In genomic region chr2:289362-290089, GRCh38 we compare ENCODE assay signal across 8 cellular contexts. TPM values are rescaled to one million over a fixed set of nuclear protein-coding genes. Genes with fewer than 3 reads are reported as not detected.
DNase-seq lines count a peak whose midpoint lies in the region; ATAC-seq and TF ChIP-seq lines count a peak whose summit lies in the region.

No MANE protein-coding gene starts in this region.

- H3K4me2 ChIP-seq in IMR-90 (ENCODE audit: low read depth, low read length) (peak overlapping the region; percentile 88), mammary epithelial cell (ENCODE audit: insufficient read depth, low read depth, low read length) (peak overlapping the region; percentile 85)

- peak overlapping the region; percentile 50 for H3K4me3 ChIP-seq in IMR-90 (ENCODE audit: insufficient read depth, low read depth, low read length)
- peak overlapping the region; percentile 40 to 45 (median 45) for H3K4me3 ChIP-seq in mammary epithelial cell (replicated peaks in 1 of 3; ENCODE audit: insufficient read depth in 1 of 3, low read depth in 2 of 3, low read length in 3 of 3)
- peak overlapping the region; percentile 49 to 50 for H3K4me3 ChIP-seq in left lung
- H3K4me3 ChIP-seq in testis: peak overlapping the region; percentile 48 to 66

- no peak overlapping the region for H2BK20ac ChIP-seq in IMR-90 (ENCODE audit: low read depth, low read length)

- no peak overlapping the region for H2BK15ac ChIP-seq in IMR-90 (ENCODE audit: low read depth, low read length)

- intact Hi-C loops in IMR-90 (cut with micrococcal nuclease): loop anchor here (1.0 to 5.0 kb wide), 4 partner anchors 25 to 1258 kb away; partner anchors contain the start of genes ACP1 and SH3YL1
- intact Hi-C loops in mammary epithelial cell (cut with micrococcal nuclease): loop anchor here (1.0 to 10.0 kb wide), 5 partner anchors 43 to 1255 kb away; no protein-coding TSS in a partner anchor
- intact Hi-C loops in left lung (cut with DNase I): no loop called here
- intact Hi-C loops in testis (cut with DNase I; ENCODE audit: low total_unique reads): no loop called here

- CTCF ChIA-PET in IMR-90 (lab: Yijun Ruan, JAX): interaction anchor here (1.0 to 2.4 kb wide), 4 partner anchors 43 to 273 kb away, joined by 3 to 9 read pairs (median 4); no protein-coding TSS in a partner anchor
- CTCF ChIA-PET in mammary epithelial cell (lab: Charles Lee; ENCODE audit: low non-redundant PET): interaction anchor here (0.5 to 0.7 kb wide), 2 partner anchors 113 to 1256 kb away, joined by 3 to 5 read pairs; no protein-coding TSS in a partner anchor

- peaks cover 24% of the 10 kb centered on the region for H3K27me3 ChIP-seq in IMR-90 (ENCODE audit: control insufficient read depth, insufficient read depth, low read length)
- H3K27me3 ChIP-seq in mammary epithelial cell (ENCODE audit: insufficient read depth, low read length): peaks cover 9% of the 10 kb centered on the region
- H3K27me3 ChIP-seq in left lung: peaks cover 4 to 76% of the 10 kb centered on the region in 2 donors
- no peaks in the 10 kb centered on the region for H3K27me3 ChIP-seq in testis

- no TSS peak for BruUV-seq in IMR-90 (replicated peaks; lab: Mats Ljungman, UMichigan)
- BruUV-seq in mammary epithelial cell (replicated peaks; lab: Mats Ljungman, UMichigan): no TSS peak

- no peak overlapping the region for H3K4ac ChIP-seq in IMR-90 (ENCODE audit: low read depth, low read length)

- no peak overlapping the region for H2AK9ac ChIP-seq in IMR-90 (replicated peaks; ENCODE audit: low read depth, low read length, poor library complexity)

- H3K9me3 ChIP-seq in IMR-90 (ENCODE audit: control insufficient read depth, insufficient read depth, low read length) (no peaks in the 10 kb centered on the region), mammary epithelial cell (replicated peaks; ENCODE audit: insufficient read depth, low read length) (no peaks in the 10 kb centered on the region), left lung (no peaks in the 10 kb centered on the region), testis (no peaks in the 10 kb centered on the region)

- no peak overlapping the region for H2AK5ac ChIP-seq in IMR-90 (ENCODE audit: low read depth, low read length)

- peak; percentile 25 for DNase-seq in Ammon's horn (ENCODE audit: low spot score)
- peak; percentile 11 for DNase-seq in IMR-90
- DNase-seq in mammary epithelial cell: peak; percentile 28
- DNase-seq in left lung: peak in 1 of 2 donors; percentile 69
- peak; percentile 57 for DNase-seq in testis
- DNase-seq in stimulated activated CD8-positive, alpha-beta memory T cell treated with anti-CD3 and anti-CD28 coated beads, Interleukin-4, amount 100 ng/mL, for 48 hours: no peak

- dilution Hi-C loops in IMR-90 (cut with HindIII; ENCODE audit: low sequenced_read_pairs, unreplicated experiment) (no loop called here), mammary epithelial cell (cut with HindIII; ENCODE audit: low sequenced_read_pairs) (no loop called here)

- no peaks in the 10 kb centered on the region for H3K79me1 ChIP-seq in IMR-90 (ENCODE audit: low read depth in 1 of 2, low read length in 2 of 2)

- H2AFZ ChIP-seq in IMR-90 (replicated peaks; ENCODE audit: low read length, poor library complexity) (peak overlapping the region; percentile 89), mammary epithelial cell (ENCODE audit: low read depth, low read length) (peak overlapping the region; percentile 72)

- no peak overlapping the region for H4K8ac ChIP-seq in IMR-90 (ENCODE audit: low read depth in 2 of 2, low read length in 2 of 2)

- peak; percentile 41 for ATAC-seq in IMR-90 (ENCODE audit: low read depth)
- ATAC-seq in left lung: peak; percentile 67
- no peak for ATAC-seq in GM18909 (IDR thresholded peaks at IDR 0.05; ENCODE audit: poor library complexity, unreplicated experiment)
- no peak for ATAC-seq in GM21423 (IDR thresholded peaks at IDR 0.05; ENCODE audit: unreplicated experiment)

- POLR2A ChIA-PET in IMR-90 (lab: Charles Lee; ENCODE audit: unreplicated experiment): no interaction called here

- H3K9ac ChIP-seq in IMR-90 (ENCODE audit: low read depth, low read length): no peak overlapping the region
- H3K9ac ChIP-seq in mammary epithelial cell (ENCODE audit: insufficient read depth, low read length): no peak overlapping the region

- TF ChIP-seq POLR2A in IMR-90 (IDR thresholded peaks at IDR 0.05; ENCODE audit: low read depth, low read length): no peak
- peak; percentile 9 for TF ChIP-seq POLR2A in testis (IDR thresholded peaks at IDR 0.05)

- no peaks in the 10 kb centered on the region for H3K36me3 ChIP-seq in IMR-90 (ENCODE audit: control insufficient read depth, insufficient read depth, low read length)
- H3K36me3 ChIP-seq in mammary epithelial cell (ENCODE audit: insufficient read depth, low read length): no peaks in the 10 kb centered on the region
- H3K36me3 ChIP-seq in left lung: no peaks in the 10 kb centered on the region
- H3K36me3 ChIP-seq in testis (ENCODE audit: low read depth, missing control alignments): no peaks in the 10 kb centered on the region

- no peak overlapping the region for H4K91ac ChIP-seq in IMR-90 (ENCODE audit: insufficient read depth, low read depth, low read length)

- H2BK5ac ChIP-seq in IMR-90 (ENCODE audit: low read depth, low read length, poor library complexity, severe bottlenecking): no peak overlapping the region

- no peak overlapping the region for H3K27ac ChIP-seq in IMR-90 (ENCODE audit: insufficient read depth, low read length)
- no peak overlapping the region for H3K27ac ChIP-seq in mammary epithelial cell (ENCODE audit: insufficient read depth, low read depth, low read length)
- no peak overlapping the region for H3K27ac ChIP-seq in left lung
- H3K27ac ChIP-seq in testis: peak overlapping the region; percentile 23 to 86

- no peak overlapping the region for H3K18ac ChIP-seq in IMR-90 (ENCODE audit: low read depth, low read length)

- H3K9me1 ChIP-seq in IMR-90 (ENCODE audit: insufficient read depth, low read length): 0 out of 2 replicates have a peak, but pooled peaks cover 3% of the 10 kb centered on the region

- no peak overlapping the region for H3K56ac ChIP-seq in IMR-90 (ENCODE audit: extremely low read depth, insufficient read depth, low read length)

- WGBS in IMR-90 (ENCODE audit: extremely low coverage in 2 of 2, insufficient read length in 1 of 2), 2 experiments: 0% methylated on average over 10 of the region's 60 CpGs; no CpG with 5 or more reads in 1 of the 2 experiments
- WGBS in mammary epithelial cell (ENCODE audit: low coverage, missing lambda C conversion rate): 3% methylated on average over 28 of the region's 60 CpGs
- WGBS in testis, 2 donors: 0 to 1% methylated on average over 43 to 60 of the region's 60 CpGs

- in situ Hi-C loops in IMR-90 (cut with MboI; ENCODE audit: low sequenced_read_pairs) (no loop called here), mammary epithelial cell (cut with MboI; ENCODE audit: low sequenced_read_pairs in 2 of 2) (no loop called here)

- H3K23ac ChIP-seq in IMR-90 (ENCODE audit: low read depth, low read length): no peak overlapping the region

- no peaks in the 10 kb centered on the region for H3K79me2 ChIP-seq in mammary epithelial cell (ENCODE audit: insufficient read depth, low read length)

- H3K4me1 ChIP-seq in IMR-90 (ENCODE audit: control insufficient read depth, insufficient read depth, low read length) (peaks cover 11% of the 10 kb centered on the region), mammary epithelial cell (ENCODE audit: insufficient read depth, low read length) (peaks cover 8% of the 10 kb centered on the region), left lung (peaks cover 2 to 34% of the 10 kb centered on the region in 2 donors), testis (peaks cover 12% of the 10 kb centered on the region)

- no peak for TF ChIP-seq RAD21 in IMR-90 (IDR thresholded peaks at IDR 0.05; ENCODE audit: low read length)

- H3K14ac ChIP-seq in IMR-90 (replicated peaks; ENCODE audit: low read depth, low read length): no peak overlapping the region

- H4K20me1 ChIP-seq in IMR-90 (ENCODE audit: insufficient read depth, low read length) (no peaks in the 10 kb centered on the region), mammary epithelial cell (ENCODE audit: insufficient read depth, low read length) (no peaks in the 10 kb centered on the region)

- no peak overlapping the region for H2BK120ac ChIP-seq in IMR-90 (ENCODE audit: low read depth, low read length)

- H4K5ac ChIP-seq in IMR-90 (ENCODE audit: low read depth, low read length): no peak overlapping the region

- no peak for TF ChIP-seq CTCF in IMR-90 (conservative IDR thresholded peaks at IDR 0.05; ENCODE audit: low read depth, low read length)
- no peak for TF ChIP-seq CTCF in mammary epithelial cell (conservative IDR thresholded peaks at IDR 0.05 in 1 of 2, IDR thresholded peaks at IDR 0.05 in 1 of 2; ENCODE audit: extremely low read depth in 1 of 2, insufficient read depth in 1 of 2, low read depth in 1 of 2, low read length in 2 of 2)
- no peak for TF ChIP-seq CTCF in left lung (IDR thresholded peaks at IDR 0.05)
- TF ChIP-seq CTCF in testis (IDR thresholded peaks at IDR 0.05): no peak

RNA-seq across cellular contexts. Expression of gene ALKAL2, which starts 1.6 kb away (rescaled TPM):
- total RNA-seq in IMR-90 (2012; rRNA removed) (not detected in 2 replicates), mammary epithelial cell (not detected), left lung (1 to 10 TPM; 3.1 to 8.9 TPM), testis (10 to 100 TPM; 29.6 to 46.9 TPM)
- polyA plus RNA-seq in IMR-90 (2012; rRNA removed) (not detected in 2 replicates), mammary epithelial cell (not detected), testis (ENCODE audit: insufficient read depth, low read depth, low replicate concordance) (69.4 TPM)
- 0.51 TPM in 1 of 2 replicates, not detected in the other for polyA plus RNA-seq in IMR-90 (2012; cell fraction: cytosol; rRNA removed)
- 0.21 TPM in 1 of 2 replicates, not detected in the other for polyA plus RNA-seq in IMR-90 (2012; cell fraction: nucleus; rRNA removed; ENCODE audit: low replicate concordance)
- not detected for polyA minus RNA-seq in mammary epithelial cell

RNA-seq across cellular contexts. Expression of gene ACP1, which starts 24.8 kb away (rescaled TPM):
- total RNA-seq in IMR-90 (2012; rRNA removed) (85.7 and 123 TPM in 2 replicates), mammary epithelial cell (100 to 1,000 TPM in 1 of 2 donors, 10 to 100 TPM in 1; 65.3 to 108 TPM), left lung (10 to 100 TPM; 76.5 to 80.6 TPM), testis (100 to 1,000 TPM; 117 to 135 TPM)
- polyA plus RNA-seq in IMR-90 (2012; rRNA removed) (89.6 and 104 TPM in 2 replicates), mammary epithelial cell (80.8 TPM), testis (ENCODE audit: insufficient read depth, low read depth, low replicate concordance) (136 TPM)
- polyA plus RNA-seq in IMR-90 (2012; cell fraction: cytosol; rRNA removed): 27.0 and 53.3 TPM in 2 replicates
- polyA plus RNA-seq in IMR-90 (2012; cell fraction: nucleus; rRNA removed; ENCODE audit: low replicate concordance): 18.7 and 88.2 TPM in 2 replicates
- polyA minus RNA-seq in mammary epithelial cell: 69.1 TPM

RNA-seq across cellular contexts. Expression of gene SH3YL1, which starts 25.7 kb away (rescaled TPM):
- 18.1 and 25.3 TPM in 2 replicates for total RNA-seq in IMR-90 (2012; rRNA removed)
- 15.5 and 21.2 TPM in 2 replicates for polyA plus RNA-seq in IMR-90 (2012; rRNA removed)
- polyA plus RNA-seq in IMR-90 (2012; cell fraction: cytosol; rRNA removed): 4.0 and 11.3 TPM in 2 replicates
- 24.3 and 117 TPM in 2 replicates for polyA plus RNA-seq in IMR-90 (2012; cell fraction: nucleus; rRNA removed; ENCODE audit: low replicate concordance)
- total RNA-seq in mammary epithelial cell: 10 to 100 TPM; 50.3 to 61.3 TPM
- polyA plus RNA-seq in mammary epithelial cell: 26.6 TPM
- polyA minus RNA-seq in mammary epithelial cell: 57.3 TPM
- 10 to 100 TPM; 49.1 to 96.1 TPM for total RNA-seq in left lung
- 10 to 100 TPM; 73.7 to 92.3 TPM for total RNA-seq in testis
- polyA plus RNA-seq in testis (ENCODE audit: insufficient read depth, low read depth, low replicate concordance): 55.0 TPM

Comparison
In these comparisons a context has a peak if more than half of its experiments do, and no peak if none do; other contexts are left out.
1. ATAC-seq: peak in IMR-90 (single experiment) and left lung (single experiment); none in GM18909 (single experiment) and GM21423 (single experiment).
2. H3K27ac ChIP-seq: peak in testis (2 of 2); none in IMR-90 (single experiment), mammary epithelial cell (single experiment) and left lung (0 of 2).
3. intact Hi-C loops: an anchor here in IMR-90 (1.0 to 5.0 kb wide) and mammary epithelial cell (1.0 to 10.0 kb wide); none called in left lung and testis.
4. Peak in every context shown above with its lines, with median percentiles within 50 percentile points of each other: H3K4me3 ChIP-seq.